In genomic region chr1:162091681-162092524, GRCh38 we compare ENCODE assay signal across 18 cellular contexts. TPM values are rescaled to one million over a fixed set of nuclear protein-coding genes. Genes with fewer than 3 reads are reported as not detected.
DNase-seq lines count a peak whose midpoint lies in the region; ATAC-seq and TF ChIP-seq lines count a peak whose summit lies in the region.
"Had no signal": no experiment of that assay in that cellular context is flagged by ENCODE, and none has a peak within 500 bp of the region (broad histone marks: within the 10 kb centered on the region; RNA-seq: fewer than 3 reads in every experiment).

No MANE protein-coding gene starts in this region.

- no peak overlapping the region for H3K9ac ChIP-seq in adipocyte (ENCODE audit: low read length)

- H3K9me3 ChIP-seq in adipocyte (ENCODE audit: control insufficient read depth, low read length) (peaks cover 7% of the 10 kb centered on the region), left lung (no peaks in the 10 kb centered on the region), upper lobe of right lung (no peaks in the 10 kb centered on the region)
- H3K9me3 ChIP-seq: body of pancreas, gastroesophageal sphincter, Peyer's patch, testis had no signal

- H3K27me3 ChIP-seq in adipocyte (replicated peaks; ENCODE audit: control insufficient read depth, insufficient read depth, low read length) = no peaks in the 10 kb centered on the region
- no peaks in the 10 kb centered on the region for H3K27me3 ChIP-seq in left lung
- no peaks in the 10 kb centered on the region for H3K27me3 ChIP-seq in upper lobe of right lung
- H3K27me3 ChIP-seq: body of pancreas, gastroesophageal sphincter, Peyer's patch, testis had no signal

- H3K4me1 ChIP-seq in adipocyte (ENCODE audit: control insufficient read depth, insufficient read depth, low read length) (peaks cover 8% of the 10 kb centered on the region), left lung (no peaks in the 10 kb centered on the region), upper lobe of right lung (peaks cover 3% of the 10 kb centered on the region)
- H3K4me1 ChIP-seq: body of pancreas, Peyer's patch had no signal

- no peak overlapping the region for H3K27ac ChIP-seq in left lung
- no peak overlapping the region for H3K27ac ChIP-seq in upper lobe of right lung
- H3K27ac ChIP-seq: body of pancreas, gastroesophageal sphincter, Peyer's patch, testis had no signal

- ATAC-seq in left lung (peak; percentile 84), upper lobe of right lung (peak; percentile 36), GM18519 (IDR thresholded peaks at IDR 0.05; ENCODE audit: low FRiP score, unreplicated experiment) (no peak)
- ATAC-seq: activated T-helper 17 cell treated with anti-CD3 and anti-CD28 coated beads, Interleukin-2, amount 50 U/mL, for 72 hours; body of pancreas; effector memory CD8-positive, alpha-beta T cell; gastroesophageal sphincter had no signal

- peak; percentile 15 for DNase-seq in NCI-H82 (lab: John Stamatoyannopoulos, UW)
- no peak for DNase-seq in NCI-H82 treated with DMSO at 0.1 percent for 48 hours (lab: John Stamatoyannopoulos, UW; ENCODE audit: unreplicated experiment)
- DNase-seq in adipocyte (ENCODE audit: low read depth) = peak; percentile 34
- DNase-seq in left lung = no peak
- no peak for DNase-seq in upper lobe of right lung
- no peak for DNase-seq in NOMO-1 (lab: John Stamatoyannopoulos, UW; ENCODE audit: unreplicated experiment in 2 of 2)
- DNase-seq in activated T-cell treated with anti-CD3 and anti-CD28 coated beads for 4 hours = no peak
- DNase-seq: 8988T; activated CD4-positive, alpha-beta T cell treated with anti-CD3 and anti-CD28 coated beads, Interleukin-2, amount 10 ng/mL, durations not matched to agents 24 days and 14 days; body of pancreas; COR-L47; effector memory CD8-positive, alpha-beta T cell; Peyer's patch; testis had no signal

- H3K36me3 ChIP-seq in adipocyte (ENCODE audit: control insufficient read depth, insufficient read depth, low read length, severe bottlenecking) (no peaks in the 10 kb centered on the region), left lung (no peaks in the 10 kb centered on the region), upper lobe of right lung (no peaks in the 10 kb centered on the region)
- H3K36me3 ChIP-seq: gastroesophageal sphincter, Peyer's patch had no signal

- H3K4me3 ChIP-seq in adipocyte (ENCODE audit: low read length) = no peak overlapping the region
- H3K4me3 ChIP-seq in left lung = no peak overlapping the region
- no peak overlapping the region for H3K4me3 ChIP-seq in upper lobe of right lung
- H3K4me3 ChIP-seq: body of pancreas, gastroesophageal sphincter, Peyer's patch, testis had no signal

- no peak for TF ChIP-seq CTCF in left lung (IDR thresholded peaks at IDR 0.05)
- TF ChIP-seq CTCF in upper lobe of right lung (IDR thresholded peaks at IDR 0.05) = no peak

- intact Hi-C loops in left lung (cut with DNase I) (no loop called here), upper lobe of right lung (cut with DNase I) (no loop called here)

RNA-seq across cellular contexts. Expression of gene NOS1AP, which starts 22.4 kb away (rescaled TPM):
- total RNA-seq in left lung = 1 to 10 TPM; 4.2 to 6.2 TPM
- 4.9 TPM for total RNA-seq in upper lobe of right lung
- total RNA-seq: activated CD4-positive, alpha-beta T cell treated with anti-CD3 and anti-CD28 coated beads, Interleukin-2, amount 10 ng/mL, durations not matched to agents 24 days and 14 days; T-helper 1 cell treated with Interleukin-12 subunit alpha and Interleukin-12 subunit beta and Interleukin-4 antibody, amounts not matched to agents 30 ng/mL and 1 ng/mL, for 36 hours had no signal

Comparison
In these comparisons a context has a peak if more than half of its experiments do, and no peak if none do; other contexts are left out.
1. DNase-seq: peak in NCI-H82 (single experiment) and adipocyte (single experiment); none in NCI-H82 treated with DMSO at 0.1 percent for 48 hours (single experiment), left lung (0 of 2), upper lobe of right lung (single experiment), NOMO-1 (0 of 2) and activated T-cell treated with anti-CD3 and anti-CD28 coated beads for 4 hours (single experiment).